In the genomic region with DNA sequence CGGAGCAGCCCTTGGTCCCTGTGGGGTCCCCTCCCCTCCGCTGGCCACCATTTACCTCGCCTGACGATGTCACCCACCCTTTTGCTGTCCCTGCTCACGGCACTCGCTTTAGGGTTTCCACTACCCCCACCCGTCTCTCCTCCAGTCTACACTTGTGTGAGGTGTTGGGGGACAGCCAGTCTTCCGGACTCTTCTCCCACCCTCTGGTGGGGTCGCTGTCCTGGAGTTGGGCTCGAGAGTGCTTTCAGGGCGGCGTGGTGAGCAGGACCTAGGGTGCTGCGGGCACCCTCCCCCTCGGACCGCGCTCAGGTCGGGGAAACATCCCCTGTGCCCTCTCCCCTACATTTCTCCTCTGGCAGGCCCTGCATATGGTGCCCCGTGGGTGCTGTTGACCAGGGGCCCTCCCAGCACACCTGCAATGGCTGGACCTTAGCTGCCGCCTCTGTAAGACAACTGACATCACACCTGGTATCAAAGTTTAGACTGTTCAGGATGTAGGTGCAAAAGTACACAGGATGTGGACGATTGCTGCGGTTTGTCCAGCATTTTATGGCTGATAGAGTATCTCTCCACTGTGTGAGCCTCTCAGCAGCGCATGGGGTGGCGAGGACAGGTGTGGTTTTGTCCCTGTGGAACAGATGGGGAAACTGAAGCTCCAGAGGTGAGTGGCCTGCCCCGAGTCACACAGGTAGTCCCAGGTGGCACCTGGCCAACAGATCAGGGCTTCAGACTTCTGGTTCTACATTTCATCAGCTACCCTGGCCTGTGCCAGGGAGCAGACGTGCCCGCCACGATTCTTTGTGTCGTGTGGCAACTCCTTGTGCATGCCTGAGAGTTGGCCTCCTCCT, we compare ENCODE assay signal across 8 cellular contexts. TPM values are rescaled to one million over a fixed set of nuclear protein-coding genes. Genes with fewer than 3 reads are reported as not detected.
DNase-seq lines count a peak whose midpoint lies in the region; ATAC-seq and TF ChIP-seq lines count a peak whose summit lies in the region.

No MANE protein-coding gene starts in this region.

- TF ChIP-seq EP300 in transverse colon (IDR thresholded peaks at IDR 0.05; ENCODE audit: low read depth), result peak; percentile 21

- DNase-seq in GM12864 (ENCODE audit: low read depth), result no peak
- DNase-seq in NCI-H510A treated with DMSO at 0.1 percent for 48 hours (lab: John Stamatoyannopoulos, UW), result peak; percentile 80
- peak; percentile 59 for DNase-seq in mammary epithelial cell
- no peak for DNase-seq in lower leg skin (ENCODE audit: low spot score in 2 of 2)
- peak; percentile 87 for DNase-seq in transverse colon
- DNase-seq in ecto neural progenitor cell (ENCODE audit: low spot score), result no peak
- DNase-seq in SIG-M5 treated with dmso at 0.1 percent for 504 hours (lab: John Stamatoyannopoulos, UW; ENCODE audit: unreplicated experiment), result no peak

- 22% methylated on average over 22 of the region's 28 CpGs for WGBS in mammary epithelial cell (ENCODE audit: low coverage, missing lambda C conversion rate)
- 3 to 10% methylated on average over 27 to 28 of the region's 28 CpGs for WGBS in lower leg skin, 2 donors
- WGBS in transverse colon (ENCODE audit: low coverage in 1 of 2), 2 donors, result 8% methylated on average over 22 of the region's 28 CpGs; no CpG with 5 or more reads in 1 of the 2 donors

- CTCF ChIA-PET in mammary epithelial cell (lab: Charles Lee; ENCODE audit: low non-redundant PET), result interaction anchor here (0.5 to 0.6 kb wide), 2 partner anchors 50 to 114 kb away, joined by 3 to 5 read pairs; no protein-coding TSS in a partner anchor

- no peaks in the 10 kb centered on the region for H3K27me3 ChIP-seq in mammary epithelial cell (ENCODE audit: insufficient read depth, low read length)
- H3K27me3 ChIP-seq in transverse colon, result no peaks in the 10 kb centered on the region

- intact Hi-C loops in mammary epithelial cell (cut with micrococcal nuclease), result loop anchor here (1.0 kb wide), 1 partner anchor 21 kb away; no protein-coding TSS in a partner anchor
- intact Hi-C loops in lower leg skin (cut with DNase I; ENCODE audit: low total_unique reads), result no loop called here
- intact Hi-C loops in transverse colon (cut with DNase I; ENCODE audit: low total_unique reads), result loop anchor here (2.0 kb wide), 1 partner anchor 49 kb away; no protein-coding TSS in a partner anchor

- no peak for TF ChIP-seq CTCF in GM12864 (IDR thresholded peaks at IDR 0.05; ENCODE audit: low read depth, low read length, missing control alignments)
- TF ChIP-seq CTCF in mammary epithelial cell (conservative IDR thresholded peaks at IDR 0.05 in 1 of 2, IDR thresholded peaks at IDR 0.05 in 1 of 2; ENCODE audit: extremely low read depth in 1 of 2, insufficient read depth in 1 of 2, low read depth in 1 of 2, low read length in 2 of 2), result no peak
- no peak for TF ChIP-seq CTCF in lower leg skin (IDR thresholded peaks at IDR 0.05)
- TF ChIP-seq CTCF in transverse colon (IDR thresholded peaks at IDR 0.05), result no peak

- dilution Hi-C loops in mammary epithelial cell (cut with HindIII; ENCODE audit: low sequenced_read_pairs), result no loop called here

- H3K4me1 ChIP-seq in mammary epithelial cell (ENCODE audit: insufficient read depth, low read length) (peaks cover 50% of the 10 kb centered on the region), transverse colon (peaks cover 42 to 70% (median 64%) of the 10 kb centered on the region in 4 donors)

- H3K36me3 ChIP-seq in mammary epithelial cell (ENCODE audit: insufficient read depth, low read length) (peaks cover 2% of the 10 kb centered on the region), transverse colon (no peaks in the 10 kb centered on the region)

- H3K4me3 ChIP-seq in GM12864 (ENCODE audit: low read depth, low read length), result peak overlapping the region; percentile 89
- H3K4me3 ChIP-seq in mammary epithelial cell (replicated peaks in 1 of 3; ENCODE audit: insufficient read depth in 1 of 3, low read depth in 2 of 3, low read length in 3 of 3), result peak overlapping the region; percentile 64 to 77 (median 72)
- peak overlapping the region; percentile 89 for H3K4me3 ChIP-seq in lower leg skin (ENCODE audit: low read depth, poor library complexity, severe bottlenecking)
- peak overlapping the region; percentile 95 to 99 (median 98) for H3K4me3 ChIP-seq in transverse colon

- peaks cover 59% of the 10 kb centered on the region for H3K79me2 ChIP-seq in mammary epithelial cell (ENCODE audit: insufficient read depth, low read length)

- no peak for ATAC-seq in GM18907 (IDR thresholded peaks at IDR 0.05; ENCODE audit: unreplicated experiment)

- in situ Hi-C loops in mammary epithelial cell (cut with MboI; ENCODE audit: low sequenced_read_pairs in 2 of 2) (loop anchor here in 1 of 2 donors (10.0 kb wide), 1 partner anchor 117 kb away; no protein-coding TSS in a partner anchor), transverse colon (cut with MboI; ENCODE audit: low pct_ligation_motif_present in 1 of 4, low pct_unique_long_range_greater_than_20kb in 1 of 4, low sequenced_read_pairs in 3 of 4) (loop anchor here in 2 of 4 donors (5.0 to 25.0 kb wide), 2 partner anchors 50 to 120 kb away; a partner anchor contains a TSS)

- no peaks in the 10 kb centered on the region for H4K20me1 ChIP-seq in mammary epithelial cell (ENCODE audit: insufficient read depth, low read length)

- peak overlapping the region; percentile 91 for H3K4me2 ChIP-seq in mammary epithelial cell (ENCODE audit: insufficient read depth, low read depth, low read length)

- BruUV-seq in mammary epithelial cell (replicated peaks; lab: Mats Ljungman, UMichigan), result no TSS peak

- H3K9ac ChIP-seq in mammary epithelial cell (ENCODE audit: insufficient read depth, low read length), result peak overlapping the region; percentile 66

- peak overlapping the region; percentile 26 for H2AFZ ChIP-seq in mammary epithelial cell (ENCODE audit: low read depth, low read length)

- peak overlapping the region; percentile 37 for H3K27ac ChIP-seq in mammary epithelial cell (ENCODE audit: insufficient read depth, low read depth, low read length)
- peak overlapping the region; percentile 95 to 98 (median 97) for H3K27ac ChIP-seq in transverse colon

- no peak for TF ChIP-seq POLR2A in lower leg skin (IDR thresholded peaks at IDR 0.05)
- peak; percentile 87 for TF ChIP-seq POLR2A in transverse colon (IDR thresholded peaks at IDR 0.05)

- no peaks in the 10 kb centered on the region for H3K9me3 ChIP-seq in mammary epithelial cell (replicated peaks; ENCODE audit: insufficient read depth, low read length)
- no peaks in the 10 kb centered on the region for H3K9me3 ChIP-seq in transverse colon

RNA-seq across cellular contexts. Expression of a gene that starts 1.1 kb away (rescaled TPM):
- 10 to 100 TPM; 31.7 to 55.4 TPM for total RNA-seq in mammary epithelial cell
- 37.8 TPM for polyA plus RNA-seq in mammary epithelial cell
- 81.3 TPM for polyA minus RNA-seq in mammary epithelial cell
- 100 to 1,000 TPM in 3 of 4 donors, 10 to 100 TPM in 1; 81.1 to 127 (median 114) TPM for total RNA-seq in lower leg skin
- 100 to 1,000 TPM; 104 to 294 (median 160) TPM for total RNA-seq in transverse colon

RNA-seq across cellular contexts. Expression of a gene that starts 21.7 kb away (rescaled TPM):
- total RNA-seq in mammary epithelial cell (10 to 100 TPM; 25.7 to 56.7 TPM), lower leg skin (10 to 100 TPM; 60.5 to 84.7 (median 72.8) TPM), transverse colon (100 to 1,000 TPM in 1 of 4 donors, 10 to 100 TPM in 3; 19.7 to 194 (median 54.5) TPM)
- 29.0 TPM for polyA plus RNA-seq in mammary epithelial cell
- polyA minus RNA-seq in mammary epithelial cell, result 34.7 TPM

RNA-seq across cellular contexts. Expression of a gene that starts 35.9 kb away (rescaled TPM):
- total RNA-seq in mammary epithelial cell, result 10 to 100 TPM; 47.0 to 86.9 TPM
- 34.8 TPM for polyA plus RNA-seq in mammary epithelial cell
- polyA minus RNA-seq in mammary epithelial cell, result 21.2 TPM
- 10 to 100 TPM; 58.6 to 71.0 (median 62.0) TPM for total RNA-seq in lower leg skin
- total RNA-seq in transverse colon, result 100 to 1,000 TPM in 2 of 4 donors, 10 to 100 TPM in 2; 73.0 to 174 (median 123) TPM

Comparison
In these comparisons a context has a peak if more than half of its experiments do, and no peak if none do; other contexts are left out.
1. DNase-seq: peak in NCI-H510A treated with DMSO at 0.1 percent for 48 hours (single experiment), mammary epithelial cell (single experiment) and transverse colon (single experiment); none in GM12864 (single experiment), lower leg skin (0 of 2), ecto neural progenitor cell (single experiment) and SIG-M5 treated with dmso at 0.1 percent for 504 hours (single experiment).
2. Peak in every context shown above with its lines, with median percentiles within 50 percentile points of each other: H3K4me3 ChIP-seq.